Comparison of ENCODE assay signal across 17 cellular contexts in the genomic region with DNA sequence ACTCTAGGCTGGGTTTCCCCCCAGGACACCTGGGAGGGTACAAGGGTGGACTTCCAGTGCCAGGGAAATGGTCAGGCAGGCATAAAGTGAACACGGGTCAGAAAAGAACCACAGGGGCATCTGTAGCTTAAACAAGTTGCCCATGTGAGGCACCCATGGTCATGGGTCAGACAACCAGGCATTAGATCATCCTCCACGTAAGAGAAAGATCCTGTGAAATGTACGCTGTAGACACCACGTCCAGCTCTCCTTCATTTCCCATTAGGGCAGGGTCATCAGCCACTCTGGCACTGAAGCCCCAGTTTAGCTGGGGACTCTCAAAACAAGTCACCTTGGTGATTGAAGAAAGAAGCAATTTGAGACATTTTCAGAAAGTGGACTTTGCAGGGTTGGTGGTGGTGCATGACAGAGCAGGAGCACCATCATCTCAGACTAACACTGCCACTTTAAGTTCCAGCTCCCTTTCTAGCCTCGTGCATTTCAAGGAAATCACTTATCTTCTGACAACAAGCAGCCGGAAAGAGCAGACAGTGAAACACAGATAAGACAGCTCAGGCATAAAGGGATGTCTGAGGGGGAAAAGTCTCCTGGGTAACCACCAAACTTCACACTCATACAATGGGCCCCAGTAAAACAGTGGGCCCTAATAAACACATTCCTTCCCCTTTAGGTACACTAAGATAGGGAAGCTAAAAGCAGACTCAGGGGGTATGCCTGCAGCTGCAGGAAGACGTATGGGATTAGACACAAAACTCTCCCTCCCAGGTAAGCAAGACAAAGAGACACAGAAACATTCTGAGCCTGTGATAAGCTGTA. TPM values are rescaled to one million over a fixed set of nuclear protein-coding genes. Genes with fewer than 3 reads are reported as not detected.
DNase-seq lines count a peak whose midpoint lies in the region; ATAC-seq and TF ChIP-seq lines count a peak whose summit lies in the region.
"Had no signal": no experiment of that assay in that cellular context is flagged by ENCODE, and none has a peak within 500 bp of the region (broad histone marks: within the 10 kb centered on the region; RNA-seq: fewer than 3 reads in every experiment).

No MANE protein-coding gene starts in this region.

- no peak overlapping the region for H3K4me3 ChIP-seq in osteoblast (ENCODE audit: insufficient read depth, low read length)
- H3K4me3 ChIP-seq: ascending aorta, heart right ventricle had no signal

- peaks cover 2% of the 10 kb centered on the region for H3K9me3 Mint-ChIP-seq in activated CD4-positive, alpha-beta T cell treated with anti-CD3 and anti-CD28 coated beads, Interleukin-2, amount 10 ng/mL, durations not matched to agents 24 days and 14 days
- H3K9me3 Mint-ChIP-seq in activated CD4-positive, alpha-beta T cell treated with anti-CD3 and anti-CD28 coated beads for 36 hours (ENCODE audit: low read depth): no peaks in the 10 kb centered on the region

- no peaks in the 10 kb centered on the region for H3K27me3 ChIP-seq in osteoblast (ENCODE audit: insufficient read depth, low read length)
- H3K27me3 ChIP-seq: ascending aorta had no signal

- CTCF ChIA-PET in activated CD4-positive, alpha-beta T cell treated with anti-CD3 and anti-CD28 coated beads for 36 hours (lab: Charles Lee): interaction anchor here (0.6 to 1.5 kb wide), 3 partner anchors 17 to 105 kb away, joined by 3 to 5 read pairs (median 3); no protein-coding TSS in a partner anchor

- peak overlapping the region; percentile 38 for H3K4me2 ChIP-seq in osteoblast (ENCODE audit: insufficient read depth, low read length)

- H3K27ac ChIP-seq in osteoblast (ENCODE audit: low read depth, low read length): peak overlapping the region; percentile 81
- H3K27ac ChIP-seq: ascending aorta, heart right ventricle had no signal

- no peak for ATAC-seq in activated CD4-positive, alpha-beta T cell treated with anti-CD3 and anti-CD28 coated beads for 36 hours
- ATAC-seq in HG03095 (IDR thresholded peaks at IDR 0.05; ENCODE audit: unreplicated experiment): no peak
- ATAC-seq: esophagus mucosa, heart right ventricle, Right ventricle myocardium inferior had no signal

- no peaks in the 10 kb centered on the region for H3K36me3 Mint-ChIP-seq in activated CD4-positive, alpha-beta T cell treated with anti-CD3 and anti-CD28 coated beads, Interleukin-2, amount 10 ng/mL, durations not matched to agents 24 days and 14 days (ENCODE audit: low read depth)
- no peaks in the 10 kb centered on the region for H3K36me3 Mint-ChIP-seq in activated CD4-positive, alpha-beta T cell treated with anti-CD3 and anti-CD28 coated beads for 36 hours (ENCODE audit: low read depth)
- H3K36me3 Mint-ChIP-seq: type B pancreatic cell had no signal

- DNase-seq in activated CD4-positive, alpha-beta T cell treated with anti-CD3 and anti-CD28 coated beads, Interleukin-2, amount 10 ng/mL, durations not matched to agents 24 days and 14 days: peak; percentile 65
- no peak for DNase-seq in activated CD4-positive, alpha-beta T cell treated with anti-CD3 and anti-CD28 coated beads for 36 hours
- DNase-seq in M059J (ENCODE audit: low read depth): peak; percentile 20
- peak; percentile 26 for DNase-seq in amniotic epithelial cell (ENCODE audit: low read depth)
- peak; percentile 32 for DNase-seq in osteoblast (ENCODE audit: insufficient read length, low spot score, missing footprints)
- no peak for DNase-seq in NCI-H146 (lab: John Stamatoyannopoulos, UW)
- DNase-seq in foreskin melanocyte: no peak
- DNase-seq: cortex of kidney, heart right ventricle, kidney, NCI-H82, occipital lobe had no signal

- H3K4me1 ChIP-seq in osteoblast (ENCODE audit: insufficient read depth, low read length): peaks cover 21% of the 10 kb centered on the region
- H3K4me1 ChIP-seq: ascending aorta had no signal

- intact Hi-C loops in activated CD4-positive, alpha-beta T cell treated with anti-CD3 and anti-CD28 coated beads, Interleukin-2, amount 10 ng/mL, durations not matched to agents 24 days and 14 days (cut with micrococcal nuclease): no loop called here
- intact Hi-C loops in activated CD4-positive, alpha-beta T cell treated with anti-CD3 and anti-CD28 coated beads for 36 hours (cut with DNase I, micrococcal nuclease): no loop called here

- no peaks in the 10 kb centered on the region for H3K79me2 ChIP-seq in osteoblast (ENCODE audit: insufficient read depth, low read length)

- no peak for TF ChIP-seq CTCF in osteoblast (IDR thresholded peaks at IDR 0.05; ENCODE audit: extremely low read depth, low read depth, low read length)

- no peaks in the 10 kb centered on the region for H3K36me3 ChIP-seq in osteoblast (ENCODE audit: insufficient read depth, low read length)
- H3K36me3 ChIP-seq: ascending aorta, heart right ventricle had no signal

- peak overlapping the region; percentile 23 for H3K4me3 Mint-ChIP-seq in activated CD4-positive, alpha-beta T cell treated with anti-CD3 and anti-CD28 coated beads, Interleukin-2, amount 10 ng/mL, durations not matched to agents 24 days and 14 days
- H3K4me3 Mint-ChIP-seq in activated CD4-positive, alpha-beta T cell treated with anti-CD3 and anti-CD28 coated beads for 36 hours: no peak overlapping the region
- H3K4me3 Mint-ChIP-seq: type B pancreatic cell had no signal

- POLR2A ChIA-PET in activated CD4-positive, alpha-beta T cell treated with anti-CD3 and anti-CD28 coated beads for 36 hours (lab: Charles Lee): no interaction called here

- H3K9me3 ChIP-seq in osteoblast (ENCODE audit: low read depth, low read length): no peaks in the 10 kb centered on the region
- H3K9me3 ChIP-seq: ascending aorta, heart right ventricle had no signal

- peaks cover 23% of the 10 kb centered on the region for H3K27me3 Mint-ChIP-seq in activated CD4-positive, alpha-beta T cell treated with anti-CD3 and anti-CD28 coated beads, Interleukin-2, amount 10 ng/mL, durations not matched to agents 24 days and 14 days
- peaks cover 34% of the 10 kb centered on the region for H3K27me3 Mint-ChIP-seq in activated CD4-positive, alpha-beta T cell treated with anti-CD3 and anti-CD28 coated beads for 36 hours

- peak overlapping the region; percentile 55 for H3K27ac Mint-ChIP-seq in activated CD4-positive, alpha-beta T cell treated with anti-CD3 and anti-CD28 coated beads, Interleukin-2, amount 10 ng/mL, durations not matched to agents 24 days and 14 days
- H3K27ac Mint-ChIP-seq in activated CD4-positive, alpha-beta T cell treated with anti-CD3 and anti-CD28 coated beads for 36 hours: no peak overlapping the region
- H3K27ac Mint-ChIP-seq: type B pancreatic cell had no signal

- H2AFZ ChIP-seq in osteoblast (ENCODE audit: low read length): no peak overlapping the region

- peaks cover 36% of the 10 kb centered on the region for H3K4me1 Mint-ChIP-seq in activated CD4-positive, alpha-beta T cell treated with anti-CD3 and anti-CD28 coated beads, Interleukin-2, amount 10 ng/mL, durations not matched to agents 24 days and 14 days
- H3K4me1 Mint-ChIP-seq in activated CD4-positive, alpha-beta T cell treated with anti-CD3 and anti-CD28 coated beads for 36 hours: peaks cover 36% of the 10 kb centered on the region

- H4K20me1 ChIP-seq in osteoblast (ENCODE audit: insufficient read depth, low read length): no peaks in the 10 kb centered on the region

RNA-seq across cellular contexts. Expression of gene SIGLEC6, which starts 16.1 kb away (rescaled TPM):
- total RNA-seq in activated CD4-positive, alpha-beta T cell treated with anti-CD3 and anti-CD28 coated beads, Interleukin-2, amount 10 ng/mL, durations not matched to agents 24 days and 14 days: 0.91 and 0.95 TPM in 2 replicates
- total RNA-seq in activated CD4-positive, alpha-beta T cell treated with anti-CD3 and anti-CD28 coated beads for 36 hours: not detected
- total RNA-seq in M059J (2014; rRNA removed; shearing (Covaris generic)): not detected in 2 replicates
- not detected in 2 replicates for total RNA-seq in osteoblast
- total RNA-seq: occipital lobe had no signal

RNA-seq across cellular contexts. Expression of gene ZNF175, which starts 23.5 kb away (rescaled TPM):
- 8.5 and 10.2 TPM in 2 replicates for total RNA-seq in activated CD4-positive, alpha-beta T cell treated with anti-CD3 and anti-CD28 coated beads, Interleukin-2, amount 10 ng/mL, durations not matched to agents 24 days and 14 days
- 1 to 10 TPM; 5.9 to 9.6 TPM for total RNA-seq in activated CD4-positive, alpha-beta T cell treated with anti-CD3 and anti-CD28 coated beads for 36 hours
- total RNA-seq in M059J (2014; rRNA removed; shearing (Covaris generic)): 4.5 and 7.1 TPM in 2 replicates
- 6.2 and 7.6 TPM in 2 replicates for total RNA-seq in osteoblast

RNA-seq across cellular contexts. Expression of gene SIGLEC12, which starts 46.0 kb away (rescaled TPM):
- 0.98 and 1.5 TPM in 2 replicates for total RNA-seq in activated CD4-positive, alpha-beta T cell treated with anti-CD3 and anti-CD28 coated beads, Interleukin-2, amount 10 ng/mL, durations not matched to agents 24 days and 14 days
- 1 to 10 TPM; 1.2 to 1.9 TPM for total RNA-seq in activated CD4-positive, alpha-beta T cell treated with anti-CD3 and anti-CD28 coated beads for 36 hours
- not detected in 2 replicates for total RNA-seq in M059J (2014; rRNA removed; shearing (Covaris generic))
- total RNA-seq in osteoblast: under 0.01 TPM in 1 of 2 replicates, not detected in the other
- total RNA-seq: ascending aorta, esophagus mucosa, occipital lobe had no signal

Comparison
In these comparisons a context has a peak if more than half of its experiments do, and no peak if none do; other contexts are left out.
1. DNase-seq: peak in activated CD4-positive, alpha-beta T cell treated with anti-CD3 and anti-CD28 coated beads, Interleukin-2, amount 10 ng/mL, durations not matched to agents 24 days and 14 days (single experiment), M059J (single experiment), amniotic epithelial cell (single experiment) and osteoblast (single experiment); none in activated CD4-positive, alpha-beta T cell treated with anti-CD3 and anti-CD28 coated beads for 36 hours (single experiment), NCI-H146 (single experiment) and foreskin melanocyte (single experiment).